In genomic region chr2:133674433-133675331, GRCh38 we compare ENCODE assay signal across 8 cellular contexts.
DNase-seq lines count a peak whose midpoint lies in the region; ATAC-seq, FAIRE-seq and TF ChIP-seq lines count a peak whose summit lies in the region.

No MANE protein-coding gene starts in this region.

- TF ChIP-seq POLR2A in HepG2 (IDR thresholded peaks at IDR 0.05; ENCODE audit: insufficient read depth in 1 of 2, low read depth in 2 of 2, low read length in 2 of 2): no peak
- TF ChIP-seq POLR2A in testis (IDR thresholded peaks at IDR 0.05): no peak

- 2% methylated on average over 21 of the region's 21 CpGs for WGBS in HepG2 (ENCODE audit: low lambda C conversion rate)
- WGBS in testis, 2 donors: 8 to 11% methylated on average over 21 of the region's 21 CpGs

- no peaks in the 10 kb centered on the region for H3K36me3 ChIP-seq in colonic mucosa
- no peaks in the 10 kb centered on the region for H3K36me3 ChIP-seq in HepG2 (replicated peaks in 1 of 2; ENCODE audit: control insufficient read depth in 1 of 2, insufficient read depth in 2 of 2, low read length in 2 of 2)
- H3K36me3 ChIP-seq in testis (ENCODE audit: low read depth, missing control alignments): no peaks in the 10 kb centered on the region
- H3K36me3 ChIP-seq in MM.1S (replicated peaks; ENCODE audit: insufficient read depth, low read length): no peaks in the 10 kb centered on the region

- POLR2A ChIA-PET in HepG2 (lab: Yijun Ruan, JAX): no interaction called here

- FAIRE-seq in HepG2 (lab: Jason Lieb, UNC): peak; percentile 47

- H4K20me1 ChIP-seq in HepG2 (ENCODE audit: insufficient read depth, low read length) (no peaks in the 10 kb centered on the region), MM.1S (ENCODE audit: insufficient read depth, low read length) (no peaks in the 10 kb centered on the region)

- no peak for TF ChIP-seq RAD21 in HepG2 (CRISPR knock-in tag; IDR thresholded peaks at IDR 0.05)

- intact Hi-C loops in colonic mucosa (cut with DNase I) (no loop called here), HepG2 (cut with micrococcal nuclease; ENCODE audit: unreplicated experiment) (no loop called here), testis (cut with DNase I; ENCODE audit: low total_unique reads) (no loop called here)

- H2AFZ ChIP-seq in HepG2 (ENCODE audit: low read length) (no peak overlapping the region), MM.1S (ENCODE audit: low read length) (no peak overlapping the region)

- TF ChIP-seq CTCF in colonic mucosa (IDR thresholded peaks at IDR 0.05) (no peak), HepG2 (CRISPR knock-in tag; IDR thresholded peaks at IDR 0.05) (no peak), testis (IDR thresholded peaks at IDR 0.05) (no peak), MM.1S (IDR thresholded peaks at IDR 0.05; ENCODE audit: low read length) (no peak)

- H3K9ac ChIP-seq in colonic mucosa (ENCODE audit: low read depth in 2 of 2, low read length in 2 of 2) (no peak overlapping the region), HepG2 (ENCODE audit: insufficient read depth, low read depth, low read length) (no peak overlapping the region), MM.1S (ENCODE audit: low read length) (no peak overlapping the region)

- TF ChIP-seq EP300 in HepG2 (IDR thresholded peaks at IDR 0.05; ENCODE audit: low read depth in 2 of 2, low read length in 2 of 2) (no peak), HepG2 (CRISPR knock-in tag; IDR thresholded peaks at IDR 0.05; ENCODE audit: borderline replicate concordance) (no peak)

- H3K79me2 ChIP-seq in HepG2 (ENCODE audit: insufficient read depth, low read length) (no peaks in the 10 kb centered on the region), MM.1S (ENCODE audit: low read length) (no peaks in the 10 kb centered on the region)

- H3K9me2 ChIP-seq in MM.1S (replicated peaks; ENCODE audit: insufficient read depth, low read length): no peaks in the 10 kb centered on the region

- H3K4me1 ChIP-seq in colonic mucosa (no peaks in the 10 kb centered on the region), HepG2 (ENCODE audit: insufficient read depth, low read length) (peaks cover 15% of the 10 kb centered on the region), testis (peaks cover 8% of the 10 kb centered on the region), MM.1S (ENCODE audit: low read length) (no peaks in the 10 kb centered on the region)

- H3K9me3 ChIP-seq in colonic mucosa (no peaks in the 10 kb centered on the region), HepG2 (ENCODE audit: low read length) (no peaks in the 10 kb centered on the region), testis (no peaks in the 10 kb centered on the region), MM.1S (replicated peaks; ENCODE audit: insufficient read depth, low read length) (no peaks in the 10 kb centered on the region)

- no peak overlapping the region for H3K4me3 ChIP-seq in colonic mucosa
- H3K4me3 ChIP-seq in HepG2 (replicated peaks in 1 of 3; ENCODE audit: insufficient read depth in 1 of 3, low read depth in 2 of 3, low read length in 3 of 3): no peak overlapping the region
- H3K4me3 ChIP-seq in testis: peak overlapping the region in 1 of 2 donors; percentile 1
- H3K4me3 ChIP-seq in MM.1S (ENCODE audit: low read length): no peak overlapping the region

- no peaks in the 10 kb centered on the region for H3F3A ChIP-seq in MM.1S (ENCODE audit: insufficient read depth, low read length)

- no TSS peak for BruUV-seq in HepG2 (replicated peaks; lab: Mats Ljungman, UMichigan)

- H3K27me3 ChIP-seq in colonic mucosa: no peaks in the 10 kb centered on the region
- no peaks in the 10 kb centered on the region for H3K27me3 ChIP-seq in HepG2 (ENCODE audit: control insufficient read depth in 1 of 2, insufficient read depth in 2 of 2, low read length in 2 of 2)
- no peaks in the 10 kb centered on the region for H3K27me3 ChIP-seq in testis
- no peaks in the 10 kb centered on the region for H3K27me3 ChIP-seq in MM.1S (replicated peaks; ENCODE audit: insufficient read depth, low read length)

- peak in 12 of 14 donors; percentile 13 to 82 (median 62) for DNase-seq in C1 segment of cervical spinal cord (lab: John Stamatoyannopoulos, UW)
- peak; percentile 48 for DNase-seq in NCI-H2107 (lab: John Stamatoyannopoulos, UW)
- DNase-seq in colonic mucosa: peak; percentile 46
- DNase-seq in HepG2 (ENCODE audit: low spot score): peak; percentile 36
- peak; percentile 55 for DNase-seq in testis
- no peak for DNase-seq in MM.1S
- no peak for DNase-seq in NCI-H82 treated with DMSO at 0.1 percent for 48 hours (lab: John Stamatoyannopoulos, UW; ENCODE audit: unreplicated experiment)

- H3K27ac ChIP-seq in colonic mucosa: no peak overlapping the region
- H3K27ac ChIP-seq in HepG2 (ENCODE audit: extremely low read length, insufficient read depth, low read length): no peak overlapping the region
- H3K27ac ChIP-seq in testis: peak overlapping the region in 1 of 2 donors; percentile 7
- no peak overlapping the region for H3K27ac ChIP-seq in MM.1S (ENCODE audit: low read length)

- CTCF ChIA-PET in HepG2 (lab: Yijun Ruan, JAX; ENCODE audit: low intra/inter-chr PET ratio, low total read pairs): no interaction called here

- in situ Hi-C loops in HepG2 (cut with HindIII; ENCODE audit: extremely low pct_ligation_motif_present, low pct_unique_long_range_greater_than_20kb): no loop called here

- H3K4me2 ChIP-seq in HepG2 (ENCODE audit: low read depth, low read length): peak overlapping the region; percentile 3; the same call in 1 of the 2 replicates
- no peak overlapping the region for H3K4me2 ChIP-seq in MM.1S (ENCODE audit: low read depth, low read length)

- ATAC-seq in HepG2 (peak; percentile 70), GM21515 (IDR thresholded peaks at IDR 0.05; ENCODE audit: unreplicated experiment) (no peak)

TF ChIP-seq in HepG2, 621 proteins besides CTCF, POLR2A, EP300 and RAD21 (continues in another document):
- TF ChIP-seq SMAD9 (CRISPR knock-in tag; IDR thresholded peaks at IDR 0.05) (no peak), ZNF367 (CRISPR knock-in tag; IDR thresholded peaks at IDR 0.05; ENCODE audit: borderline replicate concordance) (no peak), KLF13 (CRISPR knock-in tag; IDR thresholded peaks at IDR 0.05) (no peak), BHLHE40 (IDR thresholded peaks at IDR 0.05; ENCODE audit: low read length) (no peak; the same call in 1 of the 2 replicates), ZBTB7A (CRISPR knock-in tag; IDR thresholded peaks at IDR 0.05) (no peak)
- TF ChIP-seq, protein P1, sequence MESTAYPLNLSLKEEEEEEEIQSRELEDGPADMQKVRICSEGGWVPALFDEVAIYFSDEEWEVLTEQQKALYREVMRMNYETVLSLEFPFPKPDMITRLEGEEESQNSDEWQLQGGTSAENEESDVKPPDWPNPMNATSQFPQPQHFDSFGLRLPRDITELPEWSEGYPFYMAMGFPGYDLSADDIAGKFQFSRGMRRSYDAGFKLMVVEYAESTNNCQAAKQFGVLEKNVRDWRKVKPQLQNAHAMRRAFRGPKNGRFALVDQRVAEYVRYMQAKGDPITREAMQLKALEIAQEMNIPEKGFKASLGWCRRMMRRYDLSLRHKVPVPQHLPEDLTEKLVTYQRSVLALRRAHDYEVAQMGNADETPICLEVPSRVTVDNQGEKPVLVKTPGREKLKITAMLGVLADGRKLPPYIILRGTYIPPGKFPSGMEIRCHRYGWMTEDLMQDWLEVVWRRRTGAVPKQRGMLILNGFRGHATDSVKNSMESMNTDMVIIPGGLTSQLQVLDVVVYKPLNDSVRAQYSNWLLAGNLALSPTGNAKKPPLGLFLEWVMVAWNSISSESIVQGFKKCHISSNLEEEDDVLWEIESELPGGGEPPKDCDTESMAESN (CRISPR knock-in tag; conservative IDR thresholded peaks at IDR 0.05): no peak
- TF ChIP-seq, protein P2, sequence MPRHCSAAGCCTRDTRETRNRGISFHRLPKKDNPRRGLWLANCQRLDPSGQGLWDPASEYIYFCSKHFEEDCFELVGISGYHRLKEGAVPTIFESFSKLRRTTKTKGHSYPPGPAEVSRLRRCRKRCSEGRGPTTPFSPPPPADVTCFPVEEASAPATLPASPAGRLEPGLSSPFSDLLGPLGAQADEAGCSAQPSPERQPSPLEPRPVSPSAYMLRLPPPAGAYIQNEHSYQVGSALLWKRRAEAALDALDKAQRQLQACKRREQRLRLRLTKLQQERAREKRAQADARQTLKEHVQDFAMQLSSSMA (CRISPR knock-in tag; IDR thresholded peaks at IDR 0.05): no peak
- TF ChIP-seq, protein P3, sequence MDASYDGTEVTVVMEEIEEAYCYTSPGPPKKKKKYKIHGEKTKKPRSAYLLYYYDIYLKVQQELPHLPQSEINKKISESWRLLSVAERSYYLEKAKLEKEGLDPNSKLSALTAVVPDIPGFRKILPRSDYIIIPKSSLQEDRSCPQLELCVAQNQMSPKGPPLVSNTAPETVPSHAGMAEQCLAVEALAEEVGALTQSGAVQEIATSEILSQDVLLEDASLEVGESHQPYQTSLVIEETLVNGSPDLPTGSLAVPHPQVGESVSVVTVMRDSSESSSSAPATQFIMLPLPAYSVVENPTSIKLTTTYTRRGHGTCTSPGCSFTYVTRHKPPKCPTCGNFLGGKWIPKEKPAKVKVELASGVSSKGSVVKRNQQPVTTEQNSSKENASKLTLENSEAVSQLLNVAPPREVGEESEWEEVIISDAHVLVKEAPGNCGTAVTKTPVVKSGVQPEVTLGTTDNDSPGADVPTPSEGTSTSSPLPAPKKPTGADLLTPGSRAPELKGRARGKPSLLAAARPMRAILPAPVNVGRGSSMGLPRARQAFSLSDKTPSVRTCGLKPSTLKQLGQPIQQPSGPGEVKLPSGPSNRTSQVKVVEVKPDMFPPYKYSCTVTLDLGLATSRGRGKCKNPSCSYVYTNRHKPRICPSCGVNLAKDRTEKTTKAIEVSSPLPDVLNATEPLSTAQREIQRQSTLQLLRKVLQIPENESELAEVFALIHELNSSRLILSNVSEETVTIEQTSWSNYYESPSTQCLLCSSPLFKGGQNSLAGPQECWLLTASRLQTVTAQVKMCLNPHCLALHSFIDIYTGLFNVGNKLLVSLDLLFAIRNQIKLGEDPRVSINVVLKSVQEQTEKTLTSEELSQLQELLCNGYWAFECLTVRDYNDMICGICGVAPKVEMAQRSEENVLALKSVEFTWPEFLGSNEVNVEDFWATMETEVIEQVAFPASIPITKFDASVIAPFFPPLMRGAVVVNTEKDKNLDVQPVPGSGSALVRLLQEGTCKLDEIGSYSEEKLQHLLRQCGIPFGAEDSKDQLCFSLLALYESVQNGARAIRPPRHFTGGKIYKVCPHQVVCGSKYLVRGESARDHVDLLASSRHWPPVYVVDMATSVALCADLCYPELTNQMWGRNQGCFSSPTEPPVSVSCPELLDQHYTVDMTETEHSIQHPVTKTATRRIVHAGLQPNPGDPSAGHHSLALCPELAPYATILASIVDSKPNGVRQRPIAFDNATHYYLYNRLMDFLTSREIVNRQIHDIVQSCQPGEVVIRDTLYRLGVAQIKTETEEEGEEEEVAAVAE (CRISPR knock-in tag; IDR thresholded peaks at IDR 0.05; ENCODE audit: borderline replicate concordance): no peak

Comparison
In these comparisons a context has a peak if more than half of its experiments do, and no peak if none do; other contexts are left out.
1. DNase-seq: peak in C1 segment of cervical spinal cord (12 of 14), NCI-H2107 (single experiment), colonic mucosa (single experiment), HepG2 (single experiment) and testis (single experiment); none in MM.1S (single experiment) and NCI-H82 treated with DMSO at 0.1 percent for 48 hours (single experiment).